30 cellular contexts compared by ENCODE assay signal in the genomic region with DNA sequence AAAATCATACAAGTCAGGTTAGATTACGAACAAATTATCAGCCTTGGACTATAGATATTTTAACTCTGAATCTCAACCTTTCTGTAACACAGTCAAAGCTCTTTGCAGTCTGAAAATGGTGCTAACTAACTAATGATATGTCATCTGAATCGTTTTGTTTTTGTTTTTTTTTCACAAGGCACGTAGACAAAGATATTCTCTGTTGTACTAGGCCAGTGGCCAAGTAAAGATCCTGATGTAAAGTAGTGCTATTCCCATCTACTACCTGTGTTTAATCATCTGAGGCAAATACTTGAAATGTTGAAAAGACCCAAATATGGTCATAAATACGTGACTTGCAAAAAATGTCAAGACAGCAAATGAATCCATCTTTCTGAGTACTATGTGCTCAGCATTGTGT.
"Had no signal": no experiment of that assay in that cellular context is flagged by ENCODE, and none has a peak within 500 bp of the region (broad histone marks: within the 10 kb centered on the region; RNA-seq: fewer than 3 reads in every experiment).

No MANE protein-coding gene starts in this region.

- H3K4me1 ChIP-seq: ascending aorta, heart left ventricle, upper lobe of right lung had no signal

- FAIRE-seq: kidney, TTC549 had no signal

- H3K4me1 Mint-ChIP-seq: brain had no signal

- H3K27ac ChIP-seq: ascending aorta, coronary artery, heart left ventricle, ovary, upper lobe of right lung, VCaP had no signal

- DNase-seq: activated CD4-positive, alpha-beta T cell treated with anti-CD3 and anti-CD28 coated beads for 4 hours; activated CD4-positive, alpha-beta T cell treated with anti-CD3 and anti-CD28 coated beads, Interleukin-2, amount 50 U/mL, for 48 hours; activated CD8-positive, alpha-beta memory T cell treated with anti-CD3 and anti-CD28 coated beads for 24 hours; activated effector memory CD4-positive, alpha-beta T cell treated with anti-CD3 and anti-CD28 coated beads, Interleukin-2, amount 50 U/mL, for 16 hours; activated naive CD4-positive, alpha-beta T cell treated with anti-CD3 and anti-CD28 coated beads for 36 hours; activated naive CD8-positive, alpha-beta T cell treated with anti-CD3 and anti-CD28 coated beads, Interleukin-2, amount 10 ng/mL, durations not matched to agents 7 days and 5 days; effector memory CD8-positive, alpha-beta T cell; heart left ventricle; hypothalamus; immature natural killer cell; kidney; left colon; mammary epithelial cell; naive thymus-derived CD4-positive, alpha-beta T cell; ovary; stimulated activated CD4-positive, alpha-beta T cell treated with anti-CD3 and anti-CD28 coated beads, Interleukin-12 subunit alpha, Interleukin-12 subunit beta, amount 100 ng/mL, for 4 hours; stimulated activated CD4-positive, alpha-beta T cell treated with anti-CD3 and anti-CD28 coated beads, Interleukin-4, amount 100 ng/mL, for 24 hours; stimulated activated naive CD8-positive, alpha-beta T cell treated with anti-CD3 and anti-CD28 coated beads, Interleukin-15, amount 100 ng/mL, for 72 hours; substantia nigra; upper lobe of right lung had no signal

- H3K27me3 Mint-ChIP-seq: activated naive CD8-positive, alpha-beta T cell treated with anti-CD3 and anti-CD28 coated beads, Interleukin-2, amount 10 ng/mL, durations not matched to agents 7 days and 5 days; brain; effector memory CD8-positive, alpha-beta T cell; naive thymus-derived CD4-positive, alpha-beta T cell; progenitor cell of endocrine pancreas; stimulated activated naive CD8-positive, alpha-beta T cell treated with anti-CD3 and anti-CD28 coated beads, Interleukin-15, amount 100 ng/mL, for 72 hours had no signal

- H3K9me3 Mint-ChIP-seq: activated naive CD4-positive, alpha-beta T cell treated with anti-CD3 and anti-CD28 coated beads for 36 hours; activated T-helper 1 cell treated with anti-CD3 and anti-CD28 coated beads, Interleukin-12 subunit alpha, Interleukin-12 subunit beta, Interleukin-2, Interleukin-4 antibody, amounts not matched to agents 30 ng/mL and 10 ng/mL and 1 ng/mL, durations not matched to agents 14 hours and 24 hours and 36 hours; effector memory CD8-positive, alpha-beta T cell; immature natural killer cell; stimulated activated effector memory CD8-positive, alpha-beta T cell treated with anti-CD3 and anti-CD28 coated beads, Interleukin-12 subunit alpha, Interleukin-12 subunit beta, amount 100 ng/mL, for 72 hours; stimulated activated naive CD8-positive, alpha-beta T cell treated with anti-CD3 and anti-CD28 coated beads, Interleukin-15, amount 100 ng/mL, for 72 hours had no signal

- H3K4me3 Mint-ChIP-seq: activated naive CD4-positive, alpha-beta T cell treated with anti-CD3 and anti-CD28 coated beads for 36 hours; activated naive CD8-positive, alpha-beta T cell treated with anti-CD3 and anti-CD28 coated beads, Interleukin-2, amount 10 ng/mL, durations not matched to agents 7 days and 5 days; activated T-helper 1 cell treated with anti-CD3 and anti-CD28 coated beads, Interleukin-12 subunit alpha, Interleukin-12 subunit beta, Interleukin-2, Interleukin-4 antibody, amounts not matched to agents 30 ng/mL and 10 ng/mL and 1 ng/mL, durations not matched to agents 14 hours and 24 hours and 36 hours; brain; effector memory CD8-positive, alpha-beta T cell; immature natural killer cell; naive thymus-derived CD4-positive, alpha-beta T cell; stimulated activated effector memory CD8-positive, alpha-beta T cell treated with anti-CD3 and anti-CD28 coated beads, Interleukin-12 subunit alpha, Interleukin-12 subunit beta, amount 100 ng/mL, for 72 hours; stimulated activated naive CD8-positive, alpha-beta T cell treated with anti-CD3 and anti-CD28 coated beads, Interleukin-15, amount 100 ng/mL, for 72 hours had no signal

- H3K4me3 ChIP-seq: ascending aorta, coronary artery, heart left ventricle, ovary, skin epidermis, upper lobe of right lung had no signal

- H3K27me3 ChIP-seq: ascending aorta, heart left ventricle, ovary, upper lobe of right lung had no signal

- ATAC-seq: effector memory CD8-positive, alpha-beta T cell; heart left ventricle; left colon; naive thymus-derived CD4-positive, alpha-beta T cell; sciatic nerve; stimulated activated effector memory CD8-positive, alpha-beta T cell treated with anti-CD3 and anti-CD28 coated beads, Interleukin-12 subunit alpha, Interleukin-12 subunit beta, amount 100 ng/mL, for 72 hours; stimulated activated naive CD8-positive, alpha-beta T cell treated with anti-CD3 and anti-CD28 coated beads, Interleukin-15, amount 100 ng/mL, for 72 hours; upper lobe of right lung had no signal

- H3K9me3 ChIP-seq: ascending aorta, heart left ventricle, ovary, upper lobe of right lung had no signal

- H3K27ac Mint-ChIP-seq: activated naive CD4-positive, alpha-beta T cell treated with anti-CD3 and anti-CD28 coated beads for 36 hours; activated naive CD8-positive, alpha-beta T cell treated with anti-CD3 and anti-CD28 coated beads, Interleukin-2, amount 10 ng/mL, durations not matched to agents 7 days and 5 days; activated T-helper 1 cell treated with anti-CD3 and anti-CD28 coated beads, Interleukin-12 subunit alpha, Interleukin-12 subunit beta, Interleukin-2, Interleukin-4 antibody, amounts not matched to agents 30 ng/mL and 10 ng/mL and 1 ng/mL, durations not matched to agents 14 hours and 24 hours and 36 hours; brain; progenitor cell of endocrine pancreas; stimulated activated effector memory CD8-positive, alpha-beta T cell treated with anti-CD3 and anti-CD28 coated beads, Interleukin-12 subunit alpha, Interleukin-12 subunit beta, amount 100 ng/mL, for 72 hours had no signal

- H3K36me3 ChIP-seq: ovary, upper lobe of right lung had no signal
